In genomic region chr6:3231213-3232016, GRCh38 we compare ENCODE assay signal across 1 cellular context.
TF ChIP-seq lines count a peak whose summit lies in the region.

No MANE protein-coding gene starts in this region.

TF ChIP-seq in HEK293, 187 proteins besides CTCF, POLR2A, EP300 and RAD21 (continued from another document and continues in another):
- TF ChIP-seq ZBTB10 (tag by site-specific recombination; IDR thresholded peaks at IDR 0.05): no peak; the same call in 1 of the 2 replicates
- peak; percentile 87 for TF ChIP-seq YY1 (tag by site-specific recombination; IDR thresholded peaks at IDR 0.05)
- TF ChIP-seq IKZF3 (tag by site-specific recombination; IDR thresholded peaks at IDR 0.05): peak; percentile 67
- peak; percentile 96 for TF ChIP-seq ZNF692 (tag by site-specific recombination; IDR thresholded peaks at IDR 0.05)
- peak; percentile 91; the same call in 1 of the 2 replicates for TF ChIP-seq ZXDB (tag by site-specific recombination; IDR thresholded peaks at IDR 0.05)
- TF ChIP-seq ZNF610 (tag by site-specific recombination; IDR thresholded peaks at IDR 0.05; ENCODE audit: borderline replicate concordance): no peak
- TF ChIP-seq ZNF514 (tag by site-specific recombination; IDR thresholded peaks at IDR 0.05): no peak
- TF ChIP-seq ZNF133 (tag by site-specific recombination; IDR thresholded peaks at IDR 0.05): no peak
- peak; percentile 6; the same call in 1 of the 2 replicates for TF ChIP-seq GLIS1 (tag by site-specific recombination; IDR thresholded peaks at IDR 0.05)
- TF ChIP-seq PATZ1 (tag by site-specific recombination; IDR thresholded peaks at IDR 0.05): peak; percentile 69; the same call in 1 of the 2 replicates
- TF ChIP-seq HOXD13 (CRISPR knock-in tag; IDR thresholded peaks at IDR 0.05; ENCODE audit: borderline replicate concordance): peak; percentile 66; the same call in 1 of the 2 replicates
- TF ChIP-seq ZNF600 (tag by site-specific recombination; IDR thresholded peaks at IDR 0.05): peak; percentile 80; the same call in 1 of the 2 replicates
- peak; percentile 83; the same call in 1 of the 2 replicates for TF ChIP-seq ZNF76 (tag by site-specific recombination; IDR thresholded peaks at IDR 0.05; ENCODE audit: borderline replicate concordance, low read depth)
- peak; percentile 23; the same call in 1 of the 2 replicates for TF ChIP-seq ZNF449 (tag by site-specific recombination; IDR thresholded peaks at IDR 0.05)
- no peak for TF ChIP-seq ZNF114 (tag by site-specific recombination; IDR thresholded peaks at IDR 0.05)
- no peak for TF ChIP-seq ZNF324 (tag by site-specific recombination; IDR thresholded peaks at IDR 0.05)
- peak; percentile 53 for TF ChIP-seq ZNF366 (tag by site-specific recombination; conservative IDR thresholded peaks at IDR 0.05)
- TF ChIP-seq, protein P1, sequence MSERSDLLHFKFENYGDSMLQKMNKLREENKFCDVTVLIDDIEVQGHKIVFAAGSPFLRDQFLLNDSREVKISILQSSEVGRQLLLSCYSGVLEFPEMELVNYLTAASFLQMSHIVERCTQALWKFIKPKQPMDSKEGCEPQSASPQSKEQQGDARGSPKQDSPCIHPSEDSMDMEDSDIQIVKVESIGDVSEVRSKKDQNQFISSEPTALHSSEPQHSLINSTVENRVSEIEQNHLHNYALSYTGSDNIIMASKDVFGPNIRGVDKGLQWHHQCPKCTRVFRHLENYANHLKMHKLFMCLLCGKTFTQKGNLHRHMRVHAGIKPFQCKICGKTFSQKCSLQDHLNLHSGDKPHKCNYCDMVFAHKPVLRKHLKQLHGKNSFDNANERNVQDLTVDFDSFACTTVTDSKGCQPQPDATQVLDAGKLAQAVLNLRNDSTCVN (tag by site-specific recombination; optimal IDR thresholded peaks at IDR 0.05): peak; percentile 40
- TF ChIP-seq TRIM28 (IDR thresholded peaks at IDR 0.05; ENCODE audit: borderline replicate concordance, low read length): no peak
- peak; percentile 89 for TF ChIP-seq ZFP69B (tag by site-specific recombination; IDR thresholded peaks at IDR 0.05)
- TF ChIP-seq ZBTB20 (tag by site-specific recombination; IDR thresholded peaks at IDR 0.05): peak; percentile 97
- TF ChIP-seq ZIC2 (tag by site-specific recombination; IDR thresholded peaks at IDR 0.05): peak; percentile 73
- TF ChIP-seq FEZF1 (tag by site-specific recombination; IDR thresholded peaks at IDR 0.05): peak; percentile 55
- peak; percentile 94 for TF ChIP-seq ZBTB17 (tag by site-specific recombination; IDR thresholded peaks at IDR 0.05)
- TF ChIP-seq, protein P2, sequence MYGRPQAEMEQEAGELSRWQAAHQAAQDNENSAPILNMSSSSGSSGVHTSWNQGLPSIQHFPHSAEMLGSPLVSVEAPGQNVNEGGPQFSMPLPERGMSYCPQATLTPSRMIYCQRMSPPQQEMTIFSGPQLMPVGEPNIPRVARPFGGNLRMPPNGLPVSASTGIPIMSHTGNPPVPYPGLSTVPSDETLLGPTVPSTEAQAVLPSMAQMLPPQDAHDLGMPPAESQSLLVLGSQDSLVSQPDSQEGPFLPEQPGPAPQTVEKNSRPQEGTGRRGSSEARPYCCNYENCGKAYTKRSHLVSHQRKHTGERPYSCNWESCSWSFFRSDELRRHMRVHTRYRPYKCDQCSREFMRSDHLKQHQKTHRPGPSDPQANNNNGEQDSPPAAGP (tag by site-specific recombination; IDR thresholded peaks at IDR 0.05): peak; percentile 78
- peak; percentile 16; the same call in 1 of the 2 replicates for TF ChIP-seq ZNF561 (tag by site-specific recombination; IDR thresholded peaks at IDR 0.05; ENCODE audit: borderline replicate concordance)
- TF ChIP-seq, protein P3, sequence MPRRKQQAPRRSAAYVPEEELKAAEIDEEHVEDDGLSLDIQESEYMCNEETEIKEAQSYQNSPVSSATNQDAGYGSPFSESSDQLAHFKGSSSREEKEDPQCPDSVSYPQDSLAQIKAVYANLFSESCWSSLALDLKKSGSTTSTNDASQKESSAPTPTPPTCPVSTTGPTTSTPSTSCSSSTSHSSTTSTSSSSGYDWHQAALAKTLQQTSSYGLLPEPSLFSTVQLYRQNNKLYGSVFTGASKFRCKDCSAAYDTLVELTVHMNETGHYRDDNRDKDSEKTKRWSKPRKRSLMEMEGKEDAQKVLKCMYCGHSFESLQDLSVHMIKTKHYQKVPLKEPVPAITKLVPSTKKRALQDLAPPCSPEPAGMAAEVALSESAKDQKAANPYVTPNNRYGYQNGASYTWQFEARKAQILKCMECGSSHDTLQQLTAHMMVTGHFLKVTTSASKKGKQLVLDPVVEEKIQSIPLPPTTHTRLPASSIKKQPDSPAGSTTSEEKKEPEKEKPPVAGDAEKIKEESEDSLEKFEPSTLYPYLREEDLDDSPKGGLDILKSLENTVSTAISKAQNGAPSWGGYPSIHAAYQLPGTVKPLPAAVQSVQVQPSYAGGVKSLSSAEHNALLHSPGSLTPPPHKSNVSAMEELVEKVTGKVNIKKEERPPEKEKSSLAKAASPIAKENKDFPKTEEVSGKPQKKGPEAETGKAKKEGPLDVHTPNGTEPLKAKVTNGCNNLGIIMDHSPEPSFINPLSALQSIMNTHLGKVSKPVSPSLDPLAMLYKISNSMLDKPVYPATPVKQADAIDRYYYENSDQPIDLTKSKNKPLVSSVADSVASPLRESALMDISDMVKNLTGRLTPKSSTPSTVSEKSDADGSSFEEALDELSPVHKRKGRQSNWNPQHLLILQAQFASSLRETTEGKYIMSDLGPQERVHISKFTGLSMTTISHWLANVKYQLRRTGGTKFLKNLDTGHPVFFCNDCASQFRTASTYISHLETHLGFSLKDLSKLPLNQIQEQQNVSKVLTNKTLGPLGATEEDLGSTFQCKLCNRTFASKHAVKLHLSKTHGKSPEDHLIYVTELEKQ (tag by site-specific recombination; IDR thresholded peaks at IDR 0.05; ENCODE audit: borderline replicate concordance): no peak
- TF ChIP-seq ZNF146 (tag by site-specific recombination; IDR thresholded peaks at IDR 0.05): peak; percentile 8; the same call in 1 of the 2 replicates
- TF ChIP-seq, protein P4, sequence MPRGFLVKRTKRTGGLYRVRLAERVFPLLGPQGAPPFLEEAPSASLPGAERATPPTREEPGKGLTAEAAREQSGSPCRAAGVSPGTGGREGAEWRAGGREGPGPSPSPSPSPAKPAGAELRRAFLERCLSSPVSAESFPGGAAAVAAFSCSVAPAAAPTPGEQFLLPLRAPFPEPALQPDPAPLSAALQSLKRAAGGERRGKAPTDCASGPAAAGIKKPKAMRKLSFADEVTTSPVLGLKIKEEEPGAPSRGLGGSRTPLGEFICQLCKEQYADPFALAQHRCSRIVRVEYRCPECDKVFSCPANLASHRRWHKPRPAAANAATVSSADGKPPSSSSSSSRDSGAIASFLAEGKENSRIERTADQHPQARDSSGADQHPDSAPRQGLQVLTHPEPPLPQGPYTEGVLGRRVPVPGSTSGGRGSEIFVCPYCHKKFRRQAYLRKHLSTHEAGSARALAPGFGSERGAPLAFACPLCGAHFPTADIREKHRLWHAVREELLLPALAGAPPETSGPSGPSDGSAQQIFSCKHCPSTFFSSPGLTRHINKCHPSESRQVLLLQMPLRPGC (tag by site-specific recombination; IDR thresholded peaks at IDR 0.05): 0 out of 2 replicates have a peak, but pooled peaks have one; percentile 23
- TF ChIP-seq ZSCAN16 (tag by site-specific recombination; IDR thresholded peaks at IDR 0.05): no peak
- TF ChIP-seq ZNF777 (tag by site-specific recombination; IDR thresholded peaks at IDR 0.05; ENCODE audit: borderline replicate concordance): 0 out of 2 replicates have a peak, but pooled peaks have one; percentile 21
- TF ChIP-seq ZNF433 (tag by site-specific recombination; IDR thresholded peaks at IDR 0.05; ENCODE audit: low read depth): no peak
- TF ChIP-seq, protein P5, sequence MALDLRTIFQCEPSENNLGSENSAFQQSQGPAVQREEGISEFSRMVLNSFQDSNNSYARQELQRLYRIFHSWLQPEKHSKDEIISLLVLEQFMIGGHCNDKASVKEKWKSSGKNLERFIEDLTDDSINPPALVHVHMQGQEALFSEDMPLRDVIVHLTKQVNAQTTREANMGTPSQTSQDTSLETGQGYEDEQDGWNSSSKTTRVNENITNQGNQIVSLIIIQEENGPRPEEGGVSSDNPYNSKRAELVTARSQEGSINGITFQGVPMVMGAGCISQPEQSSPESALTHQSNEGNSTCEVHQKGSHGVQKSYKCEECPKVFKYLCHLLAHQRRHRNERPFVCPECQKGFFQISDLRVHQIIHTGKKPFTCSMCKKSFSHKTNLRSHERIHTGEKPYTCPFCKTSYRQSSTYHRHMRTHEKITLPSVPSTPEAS (tag by site-specific recombination; IDR thresholded peaks at IDR 0.05): peak; percentile 82; the same call in 1 of the 2 replicates
- 0 out of 2 replicates have a peak, but pooled peaks have one; percentile 7 for TF ChIP-seq ZBTB44 (tag by site-specific recombination; IDR thresholded peaks at IDR 0.05)
- TF ChIP-seq, protein P6, sequence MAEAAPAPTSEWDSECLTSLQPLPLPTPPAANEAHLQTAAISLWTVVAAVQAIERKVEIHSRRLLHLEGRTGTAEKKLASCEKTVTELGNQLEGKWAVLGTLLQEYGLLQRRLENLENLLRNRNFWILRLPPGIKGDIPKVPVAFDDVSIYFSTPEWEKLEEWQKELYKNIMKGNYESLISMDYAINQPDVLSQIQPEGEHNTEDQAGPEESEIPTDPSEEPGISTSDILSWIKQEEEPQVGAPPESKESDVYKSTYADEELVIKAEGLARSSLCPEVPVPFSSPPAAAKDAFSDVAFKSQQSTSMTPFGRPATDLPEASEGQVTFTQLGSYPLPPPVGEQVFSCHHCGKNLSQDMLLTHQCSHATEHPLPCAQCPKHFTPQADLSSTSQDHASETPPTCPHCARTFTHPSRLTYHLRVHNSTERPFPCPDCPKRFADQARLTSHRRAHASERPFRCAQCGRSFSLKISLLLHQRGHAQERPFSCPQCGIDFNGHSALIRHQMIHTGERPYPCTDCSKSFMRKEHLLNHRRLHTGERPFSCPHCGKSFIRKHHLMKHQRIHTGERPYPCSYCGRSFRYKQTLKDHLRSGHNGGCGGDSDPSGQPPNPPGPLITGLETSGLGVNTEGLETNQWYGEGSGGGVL (tag by site-specific recombination; IDR thresholded peaks at IDR 0.05): peak; percentile 61
- TF ChIP-seq ZNF707 (tag by site-specific recombination; IDR thresholded peaks at IDR 0.05): no peak
- TF ChIP-seq ZNF394 (tag by site-specific recombination; IDR thresholded peaks at IDR 0.05; ENCODE audit: borderline replicate concordance): peak; percentile 87
- peak; percentile 42 for TF ChIP-seq ZNF629 (tag by site-specific recombination; IDR thresholded peaks at IDR 0.05)
